Comparison of ENCODE assay signal across 8 cellular contexts in genomic region chr14:104799657-104800599, GRCh38. TPM values are rescaled to one million over a fixed set of nuclear protein-coding genes. Genes with fewer than 3 reads are reported as not detected.
DNase-seq lines count a peak whose midpoint lies in the region; ATAC-seq and TF ChIP-seq lines count a peak whose summit lies in the region.

No MANE protein-coding gene starts in this region.

- H3K27ac Mint-ChIP-seq in activated T-cell treated with anti-CD3 and anti-CD28 coated beads, Interleukin-2, amount 50 U/mL, for 24 hours, result peak overlapping the region; percentile 67

- H3K27me3 ChIP-seq in muscle layer of duodenum (ENCODE audit: low read depth, low read length), result no peaks in the 10 kb centered on the region

- peak; percentile 59 for DNase-seq in NOMO-1 treated with dmso at 0.1 percent for 144 hours (lab: John Stamatoyannopoulos, UW; ENCODE audit: unreplicated experiment)
- peak; percentile 85 for DNase-seq in activated T-cell treated with anti-CD3 and anti-CD28 coated beads, Interleukin-2, amount 50 U/mL, for 24 hours
- peak; percentile 65 to 70 for DNase-seq in stimulated activated CD8-positive, alpha-beta memory T cell treated with anti-CD3 and anti-CD28 coated beads, Interleukin-7, amount 100 ng/mL, for 48 hours (ENCODE audit: extremely low read depth in 1 of 2, low read depth in 1 of 2)

- H3K9me3 Mint-ChIP-seq in activated T-cell treated with anti-CD3 and anti-CD28 coated beads, Interleukin-2, amount 50 U/mL, for 24 hours, result no peaks in the 10 kb centered on the region

- H3K27me3 Mint-ChIP-seq in activated T-cell treated with anti-CD3 and anti-CD28 coated beads, Interleukin-2, amount 50 U/mL, for 24 hours, result peaks cover 6% of the 10 kb centered on the region

- TF ChIP-seq CTCF in GM12872 (IDR thresholded peaks at IDR 0.05; ENCODE audit: insufficient read depth, low read depth, low read length), result peak; percentile 40; the same call in 1 of the 3 replicates

- peaks cover 14 to 41% of the 10 kb centered on the region in 2 donors for H3K4me1 ChIP-seq in muscle layer of duodenum (ENCODE audit: control insufficient read depth in 1 of 2, insufficient read depth in 2 of 2, low read length in 2 of 2)

- peak overlapping the region; percentile 59 for H3K4me3 Mint-ChIP-seq in activated T-cell treated with anti-CD3 and anti-CD28 coated beads, Interleukin-2, amount 50 U/mL, for 24 hours

- H3K27ac ChIP-seq in muscle layer of duodenum (ENCODE audit: low read length), result peak overlapping the region; percentile 92

- H3K4me1 Mint-ChIP-seq in activated T-cell treated with anti-CD3 and anti-CD28 coated beads, Interleukin-2, amount 50 U/mL, for 24 hours (ENCODE audit: low read depth), result peaks cover 39% of the 10 kb centered on the region

- H3K9me3 ChIP-seq in muscle layer of duodenum (ENCODE audit: control insufficient read depth in 1 of 2, low read length in 2 of 2), result no peaks in the 10 kb centered on the region

- peak overlapping the region; percentile 44 to 65 for H3K4me3 ChIP-seq in muscle layer of duodenum (ENCODE audit: low read depth in 1 of 2, low read length in 2 of 2)

- H3K36me3 Mint-ChIP-seq in activated T-cell treated with anti-CD3 and anti-CD28 coated beads, Interleukin-2, amount 50 U/mL, for 24 hours (ENCODE audit: low read depth), result peaks cover 3% of the 10 kb centered on the region

- ATAC-seq in HG02642 (IDR thresholded peaks at IDR 0.05; ENCODE audit: poor library complexity, unreplicated experiment) (peak; percentile 57), esophagus mucosa (peak; percentile 72), GM18858 (IDR thresholded peaks at IDR 0.05; ENCODE audit: unreplicated experiment) (no peak)

- H3K36me3 ChIP-seq in muscle layer of duodenum (ENCODE audit: control insufficient read depth in 1 of 2, insufficient read depth in 2 of 2, low read length in 2 of 2), result no peaks in the 10 kb centered on the region

RNA-seq across cellular contexts. Expression of gene ZBTB42, which starts 1.0 kb away (rescaled TPM):
- total RNA-seq in esophagus mucosa, result 6.4 TPM

RNA-seq across cellular contexts. Expression of gene AKT1, which starts 4.4 kb away (rescaled TPM):
- 57.3 TPM for total RNA-seq in esophagus mucosa

RNA-seq across cellular contexts. Expression of gene SIVA1, which starts 47.0 kb away (rescaled TPM):
- total RNA-seq in esophagus mucosa, result 51.6 TPM
